11 cellular contexts compared by ENCODE assay signal in the genomic region with DNA sequence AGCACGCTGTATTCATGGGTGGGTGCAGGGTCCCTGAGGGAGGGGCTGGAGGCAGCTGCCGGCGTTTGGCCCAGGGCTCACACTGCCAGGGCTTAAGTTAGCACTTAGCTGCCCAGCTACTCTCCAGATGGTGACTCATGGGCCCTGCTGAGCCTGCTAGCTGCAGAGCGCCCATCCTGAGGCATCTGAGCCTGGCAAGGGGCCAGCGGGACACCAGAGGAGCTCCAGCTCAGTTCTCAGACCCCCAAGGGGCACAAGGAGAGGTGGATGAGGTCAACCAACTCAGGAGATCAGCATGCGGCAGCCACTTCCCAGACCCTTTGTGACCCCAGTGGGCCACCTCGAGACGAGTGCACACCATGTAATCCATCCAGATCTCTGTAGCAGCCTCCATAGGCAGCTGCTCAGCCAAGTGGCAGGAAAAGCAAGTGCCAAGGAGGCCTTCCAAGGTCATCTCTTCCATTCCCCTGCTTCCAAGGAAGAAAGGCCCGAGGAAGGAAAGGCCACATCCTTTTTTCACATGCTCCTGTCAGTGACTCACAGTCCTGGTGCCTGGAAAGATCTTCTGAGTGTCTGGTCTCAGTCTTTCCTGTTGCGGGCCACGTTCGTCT. TPM values are rescaled to one million over a fixed set of nuclear protein-coding genes. Genes with fewer than 3 reads are reported as not detected.
A peak's percentile ranks its signal among the peaks of the same experiment; 100 is the strongest.
DNase-seq lines count a peak whose midpoint lies in the region; ATAC-seq, FAIRE-seq and TF ChIP-seq lines count a peak whose summit lies in the region.
"Had no signal": no experiment of that assay in that cellular context is flagged by ENCODE, and none has a peak within 500 bp of the region (broad histone marks: within the 10 kb centered on the region; RNA-seq: fewer than 3 reads in every experiment).

No MANE protein-coding gene starts in this region.

- peak overlapping the region in 1 of 2 experiments; percentile 49; a peak in 1 of 4 replicates for H3K9ac ChIP-seq in K562 (ENCODE audit: insufficient read depth in 1 of 2, low read depth in 2 of 2, low read length in 2 of 2)

- TF ChIP-seq EP300 in K562 (IDR thresholded peaks at IDR 0.05; ENCODE audit: low read length), result no peak

- H4K20me1 ChIP-seq in K562 (replicated peaks; ENCODE audit: control insufficient read depth, insufficient read depth, low read length) (0 out of 2 replicates have a peak, but pooled peaks cover 3% of the 10 kb centered on the region), hepatocyte (ENCODE audit: insufficient read depth, poor library complexity, severe bottlenecking) (peaks cover 10% of the 10 kb centered on the region)

- H3K9me3 ChIP-seq in K562 (replicated peaks; ENCODE audit: control insufficient read depth, insufficient read depth, low read depth, low read length) (no peaks in the 10 kb centered on the region), hepatocyte (ENCODE audit: low read depth) (no peaks in the 10 kb centered on the region)
- no peaks in the 10 kb centered on the region for H3K9me3 ChIP-seq in effector memory CD4-positive, alpha-beta T cell (ENCODE audit: control insufficient read depth, low read length)

- POLR2A ChIA-PET in K562 (lab: Yijun Ruan, JAX), result interaction anchor here (1.0 kb wide), 1 partner anchor 120 kb away, joined by 3 read pairs; no protein-coding TSS in a partner anchor

- H3K36me3 ChIP-seq in K562 (ENCODE audit: control insufficient read depth, insufficient read depth, low read length) (peaks cover 14% of the 10 kb centered on the region; the same call in 2 of the 3 replicates), hepatocyte (replicated peaks; ENCODE audit: insufficient read depth, low read depth) (no peaks in the 10 kb centered on the region)
- H3K36me3 ChIP-seq in effector memory CD4-positive, alpha-beta T cell (ENCODE audit: control insufficient read depth, insufficient read depth, low read length), result peaks cover 4% of the 10 kb centered on the region

- H2AFZ ChIP-seq in K562 (ENCODE audit: low read depth, low read length), result no peak overlapping the region
- H2AFZ ChIP-seq in hepatocyte, result no peak overlapping the region

- no peaks in the 10 kb centered on the region for H3K27me3 ChIP-seq in K562 (ENCODE audit: control insufficient read depth in 2 of 2, insufficient read depth in 2 of 2, low read length in 2 of 2)
- H3K27me3 ChIP-seq in hepatocyte, result no peaks in the 10 kb centered on the region
- no peaks in the 10 kb centered on the region for H3K27me3 ChIP-seq in effector memory CD4-positive, alpha-beta T cell (replicated peaks; ENCODE audit: control insufficient read depth, insufficient read depth, low read length, poor library complexity, severe bottlenecking)

- no peak for ATAC-seq in K562
- ATAC-seq: stimulated activated naive CD8-positive, alpha-beta T cell treated with anti-CD3 and anti-CD28 coated beads, Interleukin-15, Interleukin-2, amounts not matched to agents 100 U/mL and 50 U/mL, for 24 hours had no signal

- TF ChIP-seq POLR2A in K562 (conservative IDR thresholded peaks at IDR 0.05), result no peak

- H3K4me2 ChIP-seq in K562 (ENCODE audit: insufficient read depth, low read length) (no peak overlapping the region), hepatocyte (no peak overlapping the region)

- no peak overlapping the region for H3K27ac ChIP-seq in K562 (ENCODE audit: extremely low read depth, low read depth, low read length)
- H3K27ac ChIP-seq in hepatocyte, result peak overlapping the region; percentile 57
- no peak overlapping the region for H3K27ac ChIP-seq in effector memory CD4-positive, alpha-beta T cell (ENCODE audit: insufficient read depth, low read length, poor library complexity, severe bottlenecking)

- TF ChIP-seq CTCF in K562 (IDR thresholded peaks at IDR 0.05 in 2 of 3, conservative IDR thresholded peaks at IDR 0.05 in 1 of 3; ENCODE audit: insufficient read depth in 2 of 3, low read depth in 1 of 3, low read length in 3 of 3) (no peak), hepatocyte (IDR thresholded peaks at IDR 0.05; ENCODE audit: poor library complexity) (no peak)

- in situ Hi-C loops in K562 (cut with MboI), result no loop called here

- no peaks in the 10 kb centered on the region for H3K79me2 ChIP-seq in K562 (ENCODE audit: control insufficient read depth, insufficient read depth, low read length)
- peaks cover 67% of the 10 kb centered on the region for H3K79me2 ChIP-seq in hepatocyte

- no peak for FAIRE-seq in K562 (lab: Jason Lieb, UNC)

- H3K4me3 ChIP-seq in K562, result no peak overlapping the region
- H3K4me3 ChIP-seq in hepatocyte, result no peak overlapping the region
- H3K4me3 ChIP-seq in effector memory CD4-positive, alpha-beta T cell (ENCODE audit: insufficient read depth, low read depth, low read length, poor library complexity, severe bottlenecking), result no peak overlapping the region

- no TSS peak for BruUV-seq in K562 (replicated peaks; lab: Mats Ljungman, UMichigan)

- TF ChIP-seq RAD21 in K562 (CRISPR knock-in tag; conservative IDR thresholded peaks at IDR 0.05 in 1 of 2, IDR thresholded peaks at IDR 0.05 in 1 of 2), result no peak

- DNase-seq in 8988T (peak; percentile 93), LHCN-M2 (ENCODE audit: low read depth) (peak; percentile 97), K562 (ENCODE audit: extremely low read depth in 1 of 4, low spot score in 3 of 4) (no peak), hepatocyte (ENCODE audit: low spot score) (peak; percentile 68), SW480 (ENCODE audit: low spot score) (no peak), NCI-H146 (lab: John Stamatoyannopoulos, UW) (no peak)
- DNase-seq in effector memory CD4-positive, alpha-beta T cell, result no peak
- DNase-seq in activated CD4-positive, CD25-positive, alpha-beta regulatory T cell treated with anti-CD3 and anti-CD28 coated beads, Interleukin-2, amount 50 U/mL, for 72 hours, result no peak
- DNase-seq: activated CD4-positive, alpha-beta memory T cell treated with anti-CD3 and anti-CD28 coated beads for 36 hours; effector CD4-positive, alpha-beta T cell; stimulated activated naive CD8-positive, alpha-beta T cell treated with anti-CD3 and anti-CD28 coated beads, Interleukin-15, Interleukin-2, amounts not matched to agents 100 U/mL and 50 U/mL, for 24 hours had no signal

- H3K4me1 ChIP-seq in K562 (replicated peaks in 1 of 2; ENCODE audit: control insufficient read depth in 2 of 2, insufficient read depth in 2 of 2, low read length in 2 of 2), result peaks cover 23 to 27% of the 10 kb centered on the region in 2 experiments
- peaks cover 85% of the 10 kb centered on the region for H3K4me1 ChIP-seq in hepatocyte (ENCODE audit: insufficient read depth)
- H3K4me1 ChIP-seq in effector memory CD4-positive, alpha-beta T cell (ENCODE audit: control insufficient read depth, insufficient read depth, low read length, poor library complexity, severe bottlenecking), result no peaks in the 10 kb centered on the region

- no peaks in the 10 kb centered on the region for H3K9me1 ChIP-seq in K562 (ENCODE audit: control insufficient read depth, insufficient read depth, low read length)

- 79% methylated on average over 12 of the region's 12 CpGs for WGBS in K562 (ENCODE audit: insufficient coverage, low coverage, missing lambda C conversion rate)
- WGBS in hepatocyte (ENCODE audit: low lambda C conversion rate, missing lambda C conversion rate), result 78% methylated on average over 12 of the region's 12 CpGs

- intact Hi-C loops in K562 (cut with micrococcal nuclease), result no loop called here

- CTCF ChIA-PET in K562 (lab: Yijun Ruan, JAX; ENCODE audit: low intra/inter-chr PET ratio), result no interaction called here

- no peaks in the 10 kb centered on the region for H3K9me2 ChIP-seq in hepatocyte (replicated peaks; ENCODE audit: insufficient read depth)

RNA-seq across cellular contexts. Expression of a gene that starts 35.3 kb away (rescaled TPM):
- total RNA-seq in LHCN-M2 (2014; rRNA removed) (4.2 and 4.6 TPM in 2 replicates), K562 (2014; rRNA removed) (3.4 and 5.9 TPM in 2 replicates), K562 (2014; rRNA removed; fragmentation: Illumina TruSeq; extraction: Trizol) (0.70 and 1.1 TPM in 2 replicates), K562 (2015; rRNA removed; fragmentation: Illumina TruSeq; extraction: Trizol) (2.3 TPM in 2 replicates), K562 (2021) (26.7 and 29.4 TPM in 2 replicates), hepatocyte (18.0 and 24.3 TPM in 2 replicates)
- polyA plus RNA-seq in LHCN-M2 (2012), result 9.0 TPM
- total RNA-seq in K562 (2011; cell fraction: chromatin; rRNA removed; ENCODE audit: low replicate concordance), result 5.5 and 10.3 TPM in 2 replicates
- 4.9 and 8.2 TPM in 2 replicates for total RNA-seq in K562 (2011; cell fraction: nucleolus; rRNA removed)
- total RNA-seq in K562 (2011; cell fraction: nucleoplasm; rRNA removed), result 5.6 and 10.2 TPM in 2 replicates
- polyA plus RNA-seq in K562 (2011; rRNA removed) (1.2 and 2.9 TPM in 2 replicates), K562 (2014; fragmentation: Illumina TruSeq; extraction: Trizol) (5.9 and 13.8 TPM in 2 replicates), K562 (2014; fragmentation: Nextera tagmentation; extraction: Ambion mirVana) (under 1 TPM; 0.11 TPM), K562 (2014; rRNA removed) (6.7 and 7.4 TPM in 2 replicates), hepatocyte (79.9 and 87.8 TPM in 2 replicates)
- polyA plus RNA-seq in K562 (2011; cell fraction: cytosol; rRNA removed), result 1.5 and 3.9 TPM in 2 replicates
- 4.4 and 9.6 TPM in 2 replicates for polyA plus RNA-seq in K562 (2011; cell fraction: nucleus; rRNA removed)
- polyA plus RNA-seq in K562 (2012), result 17.6 and 30.3 TPM in 2 replicates
- 0.87 and 1.4 TPM in 2 replicates for polyA minus RNA-seq in K562 (2011; rRNA and poly(A)+ RNA removed)
- 7.2 and 14.0 TPM in 2 replicates for polyA minus RNA-seq in K562 (2011; cell fraction: cytosol; rRNA and poly(A)+ RNA removed)
- 2.9 and 4.7 TPM in 2 replicates for polyA minus RNA-seq in K562 (2011; cell fraction: nucleus; rRNA and poly(A)+ RNA removed)

RNA-seq across cellular contexts. Expression of a gene that starts 56.8 kb away (rescaled TPM):
- total RNA-seq in LHCN-M2 (2014; rRNA removed) (0.23 TPM in 1 of 2 replicates, not detected in the other), K562 (2014; rRNA removed) (not detected in 2 replicates), K562 (2014; rRNA removed; fragmentation: Illumina TruSeq; extraction: Trizol) (not detected in 2 replicates), K562 (2015; rRNA removed; fragmentation: Illumina TruSeq; extraction: Trizol) (not detected in 2 replicates), K562 (2021) (not detected in 2 replicates), hepatocyte (106 and 115 TPM in 2 replicates)
- not detected for polyA plus RNA-seq in LHCN-M2 (2012)
- total RNA-seq in K562 (2011; cell fraction: chromatin; rRNA removed; ENCODE audit: low replicate concordance), result not detected in 2 replicates
- not detected in 2 replicates for total RNA-seq in K562 (2011; cell fraction: nucleolus; rRNA removed)
- total RNA-seq in K562 (2011; cell fraction: nucleoplasm; rRNA removed), result not detected in 2 replicates
- polyA plus RNA-seq in K562 (2011; rRNA removed) (not detected in 2 replicates), K562 (2014; fragmentation: Illumina TruSeq; extraction: Trizol) (not detected in 2 replicates), K562 (2014; fragmentation: Nextera tagmentation; extraction: Ambion mirVana) (not detected), K562 (2014; rRNA removed) (not detected in 2 replicates), hepatocyte (28.2 and 45.2 TPM in 2 replicates)
- polyA plus RNA-seq in K562 (2011; cell fraction: cytosol; rRNA removed), result not detected in 2 replicates
- polyA plus RNA-seq in K562 (2011; cell fraction: nucleus; rRNA removed), result not detected in 2 replicates
- polyA plus RNA-seq in K562 (2012), result not detected in 2 replicates
- not detected in 2 replicates for polyA minus RNA-seq in K562 (2011; rRNA and poly(A)+ RNA removed)
- polyA minus RNA-seq in K562 (2011; cell fraction: cytosol; rRNA and poly(A)+ RNA removed), result not detected in 2 replicates
- not detected in 2 replicates for polyA minus RNA-seq in K562 (2011; cell fraction: nucleus; rRNA and poly(A)+ RNA removed)
- total RNA-seq: activated CD4-positive, alpha-beta memory T cell treated with anti-CD3 and anti-CD28 coated beads for 36 hours had no signal

Comparison
In these comparisons a context has a peak if more than half of its experiments do, and no peak if none do; other contexts are left out.
1. DNase-seq: peak in 8988T (single experiment), LHCN-M2 (single experiment) and hepatocyte (single experiment); none in K562 (0 of 4), effector memory CD4-positive, alpha-beta T cell (0 of 3), SW480 (single experiment), NCI-H146 (single experiment) and activated CD4-positive, CD25-positive, alpha-beta regulatory T cell treated with anti-CD3 and anti-CD28 coated beads, Interleukin-2, amount 50 U/mL, for 72 hours (single experiment).
2. RNA of a gene that starts 56.8 kb away (total RNA-seq): 106 to 115 TPM in hepatocyte; 0.23 TPM in LHCN-M2 and not detected in K562; every median in the first group is over 10 times any median in the second.